Comparison of ENCODE assay signal across 23 cellular contexts in the genomic region with DNA sequence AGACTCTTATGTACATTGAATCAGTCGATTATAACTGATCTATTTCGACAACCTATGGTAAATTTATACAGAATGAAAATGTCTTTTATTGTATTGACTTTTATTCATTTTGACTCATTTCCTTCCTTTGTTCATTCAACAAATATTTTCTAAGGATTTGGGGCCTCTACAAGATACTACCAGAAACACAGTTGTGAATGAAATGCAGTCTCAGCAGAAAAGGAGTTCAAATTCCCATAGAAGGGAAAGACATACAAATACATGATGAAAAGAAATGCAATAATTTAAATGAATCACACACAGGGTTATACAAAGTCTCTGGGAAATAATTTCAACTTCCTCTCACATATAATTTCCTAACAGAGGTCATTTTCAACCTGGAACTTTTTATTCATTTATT.
"Had no signal": no experiment of that assay in that cellular context is flagged by ENCODE, and none has a peak within 500 bp of the region (broad histone marks: within the 10 kb centered on the region; RNA-seq: fewer than 3 reads in every experiment).

No MANE protein-coding gene starts in this region.

- FAIRE-seq: colon, endometrium, kidney, TTC549 had no signal

- DNase-seq: activated CD4-positive, alpha-beta T cell treated with anti-CD3 and anti-CD28 coated beads for 4 hours; activated CD4-positive, alpha-beta T cell treated with anti-CD3 and anti-CD28 coated beads, Interleukin-2, amount 50 U/mL, for 48 hours; activated CD8-positive, alpha-beta memory T cell treated with anti-CD3 and anti-CD28 coated beads for 24 hours; activated effector memory CD4-positive, alpha-beta T cell treated with Interleukin-2 at 50 U/mL for 16 hours; activated naive CD4-positive, alpha-beta T cell treated with Interleukin-2 at 50 U/mL for 16 hours; anterior cingulate cortex; effector CD8-positive, alpha-beta T cell; erythroblast; foreskin keratinocyte; heart left ventricle; hypothalamus; immature natural killer cell; kidney; mesenchymal stem cell; natural killer cell; stimulated activated naive CD4-positive, alpha-beta T cell treated with Interleukin-2 at 50 U/mL for 16 hours; transverse colon had no signal

- H3K27ac ChIP-seq: foreskin keratinocyte, heart left ventricle, neural progenitor cell, right atrium auricular region, transverse colon, VCaP had no signal

- H3K4me2 ChIP-seq: neural progenitor cell had no signal

- H3K9me3 ChIP-seq: heart left ventricle, right atrium auricular region, transverse colon had no signal

- H3K27me3 ChIP-seq: foreskin keratinocyte, heart left ventricle, neural progenitor cell, right atrium auricular region, transverse colon had no signal

- ATAC-seq: foreskin keratinocyte, heart left ventricle, natural killer cell had no signal

- H3K4me1 ChIP-seq: heart left ventricle, neural progenitor cell, right atrium auricular region, transverse colon had no signal

- H3K36me3 ChIP-seq: heart left ventricle, neural progenitor cell, right atrium auricular region, transverse colon had no signal

- H2AFZ ChIP-seq: neural progenitor cell had no signal

- H3K4me3 ChIP-seq: heart left ventricle, neural progenitor cell, right atrium auricular region, transverse colon had no signal

- H3K9ac ChIP-seq: neural progenitor cell had no signal
